16 cellular contexts compared by ENCODE assay signal in genomic region chr2:207279520-207279919, GRCh38.
"Had no signal": no experiment of that assay in that cellular context is flagged by ENCODE, and none has a peak within 500 bp of the region (broad histone marks: within the 10 kb centered on the region; RNA-seq: fewer than 3 reads in every experiment).

No MANE protein-coding gene starts in this region.

- ATAC-seq: left lobe of liver, sciatic nerve, T-helper 17 cell had no signal

- H3K27ac Mint-ChIP-seq: T-helper 17 cell had no signal

- DNase-seq: activated CD4-positive, alpha-beta T cell treated with anti-CD3 and anti-CD28 coated beads for 4 hours; activated effector memory CD4-positive, alpha-beta T cell treated with anti-CD3 and anti-CD28 coated beads, Interleukin-2, amount 50 U/mL, for 16 hours; aorta; cerebellar nuclear complex; effector CD8-positive, alpha-beta T cell; esophagus squamous epithelium; hippocampal formation; mammary epithelial cell; ovary; substantia nigra; T-helper 17 cell had no signal

- H3K9me3 ChIP-seq: breast epithelium, esophagus squamous epithelium, ovary, tibial nerve, vagina had no signal

- H3K4me3 ChIP-seq: breast epithelium, esophagus squamous epithelium, ovary, tibial nerve, vagina had no signal

- H3K4me1 ChIP-seq: breast epithelium had no signal

- H3K4me3 Mint-ChIP-seq: T-helper 17 cell had no signal

- H3K36me3 ChIP-seq: breast epithelium, esophagus squamous epithelium, ovary, tibial nerve, vagina had no signal

- H3K27me3 ChIP-seq: breast epithelium, esophagus squamous epithelium, ovary, tibial nerve, vagina had no signal
